27 cellular contexts compared by ENCODE assay signal in genomic region chr13:110923086-110923485, GRCh38.
"Had no signal": no experiment of that assay in that cellular context is flagged by ENCODE, and none has a peak within 500 bp of the region (broad histone marks: within the 10 kb centered on the region; RNA-seq: fewer than 3 reads in every experiment).

No MANE protein-coding gene starts in this region.

- H3K27ac ChIP-seq: left ventricle myocardium inferior, neural progenitor cell, neutrophil, ovary, skin epidermis, suprapubic skin, thoracic aorta, tibial artery, upper lobe of right lung had no signal

- H3K4me3 ChIP-seq: left ventricle myocardium inferior, lung, neural progenitor cell, ovary, skin epidermis, suprapubic skin, thoracic aorta, tibial artery, upper lobe of right lung had no signal

- H3K4me1 ChIP-seq: suprapubic skin, upper lobe of right lung had no signal

- H3K27me3 ChIP-seq: neural progenitor cell, ovary, upper lobe of right lung had no signal

- DNase-seq: islet precursor cell; left ventricle myocardium inferior; mesendoderm; naive B cell; natural killer cell; nephron progenitor cell; occipital lobe; ovary; retina; right cardiac atrium; stimulated activated CD4-positive, alpha-beta T cell treated with anti-CD3 and anti-CD28 coated beads, Interleukin-12 subunit alpha, Interleukin-12 subunit beta, amount 100 ng/mL, for 4 hours; stimulated activated CD4-positive, alpha-beta T cell treated with anti-CD3 and anti-CD28 coated beads, Interleukin-15, amount 100 ng/mL, for 24 hours; stimulated activated CD4-positive, alpha-beta T cell treated with anti-CD3 and anti-CD28 coated beads, Interleukin-2, amount 100 ng/mL, for 24 hours; stimulated activated CD4-positive, alpha-beta T cell treated with anti-CD3 and anti-CD28 coated beads, Interleukin-4, amount 100 ng/mL, for 24 hours; stimulated activated naive CD4-positive, alpha-beta T cell; tibial artery; trophoblast cell; upper lobe of right lung had no signal

- H3K9ac ChIP-seq: neural progenitor cell had no signal

- H3K4me2 ChIP-seq: neural progenitor cell had no signal

- H3K36me3 ChIP-seq: left ventricle myocardium inferior, neural progenitor cell, neutrophil, ovary, suprapubic skin, thoracic aorta, tibial artery, upper lobe of right lung had no signal

- FAIRE-seq: urothelium cell line had no signal

- H3K9me3 ChIP-seq: left ventricle myocardium inferior, neutrophil, ovary, suprapubic skin, thoracic aorta, tibial artery, upper lobe of right lung had no signal

- ATAC-seq: natural killer cell; right cardiac atrium; sciatic nerve; stimulated activated effector memory CD8-positive, alpha-beta T cell treated with anti-CD3 and anti-CD28 coated beads, Interleukin-12 subunit alpha, Interleukin-12 subunit beta, amount 100 ng/mL, for 72 hours; upper lobe of right lung had no signal

- H2AFZ ChIP-seq: neural progenitor cell had no signal
